13 cellular contexts compared by ENCODE assay signal in the genomic region with DNA sequence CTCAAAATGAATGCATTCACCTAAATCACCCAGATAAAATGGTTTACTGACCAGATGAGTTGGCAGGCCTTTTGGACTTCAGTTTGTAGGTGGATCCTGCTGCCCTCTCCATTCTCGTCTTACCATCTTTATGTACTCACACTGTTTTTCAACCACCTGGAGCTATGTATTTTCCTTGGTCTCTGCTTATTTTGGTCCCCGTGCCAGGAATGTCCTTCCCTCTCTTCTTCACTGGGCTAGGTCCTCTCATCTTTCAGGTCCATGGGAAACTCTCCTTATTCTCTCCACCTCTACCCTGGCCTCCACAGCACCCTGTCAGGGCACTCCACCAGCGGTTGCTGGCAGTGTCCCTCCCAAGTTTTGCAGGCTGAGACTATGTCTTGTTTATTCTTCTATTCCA. TPM values are rescaled to one million over a fixed set of nuclear protein-coding genes. Genes with fewer than 3 reads are reported as not detected.
DNase-seq lines count a peak whose midpoint lies in the region; ATAC-seq and TF ChIP-seq lines count a peak whose summit lies in the region.
"Had no signal": no experiment of that assay in that cellular context is flagged by ENCODE, and none has a peak within 500 bp of the region (broad histone marks: within the 10 kb centered on the region; RNA-seq: fewer than 3 reads in every experiment).

No MANE protein-coding gene starts in this region.

- H3K4me1 Mint-ChIP-seq in activated naive CD8-positive, alpha-beta T cell treated with anti-CD3 and anti-CD28 coated beads, Interleukin-2, amount 10 ng/mL, durations not matched to agents 7 days and 5 days = peaks cover 50% of the 10 kb centered on the region
- peaks cover 41 to 70% of the 10 kb centered on the region in 2 donors for H3K4me1 Mint-ChIP-seq in natural killer cell treated with Interleukin-12 subunit alpha and Interleukin-12 subunit beta and Interleukin-15 and Interleukin-18, amount 100 ng/mL, for 72 hours (ENCODE audit: low read depth in 2 of 2)

- POLR2A ChIA-PET in HEK293 (lab: Yijun Ruan, JAX) = no interaction called here
- POLR2A ChIA-PET in activated naive CD8-positive, alpha-beta T cell treated with anti-CD3 and anti-CD28 coated beads, Interleukin-2, amount 10 ng/mL, durations not matched to agents 7 days and 5 days (lab: Charles Lee) = interaction anchor here (2.1 to 2.9 kb wide), 2 partner anchors 10 to 12 kb away, joined by 7 to 15 read pairs; no protein-coding TSS in a partner anchor

- DNase-seq in NCI-H1092 treated with DMSO at 0.1 percent for 48 hours (lab: John Stamatoyannopoulos, UW) (peak; percentile 30), NCI-H1092 (lab: John Stamatoyannopoulos, UW) (no peak), MV-4-11 (lab: John Stamatoyannopoulos, UW) (no peak), DMS79 treated with DMSO at 0.1 percent for 48 hours (lab: John Stamatoyannopoulos, UW) (no peak)
- no peak for DNase-seq in activated naive CD8-positive, alpha-beta T cell treated with anti-CD3 and anti-CD28 coated beads, Interleukin-2, amount 10 ng/mL, durations not matched to agents 7 days and 5 days
- no peak for DNase-seq in natural killer cell treated with Interleukin-12 subunit alpha and Interleukin-12 subunit beta and Interleukin-15 and Interleukin-18, amount 100 ng/mL, for 72 hours (ENCODE audit: low spot score)
- no peak for DNase-seq in stimulated activated naive CD4-positive, alpha-beta T cell treated with Interleukin-2 at 50 U/mL for 16 hours (lab: John Stamatoyannopoulos, UW)
- DNase-seq: 8988T, NCI-H1105, NCI-H526 had no signal

- no peak overlapping the region for H3K27ac ChIP-seq in HEK293 (ENCODE audit: extremely low read depth, low read depth, low read length)
- H3K27ac ChIP-seq: prostate gland had no signal

- peak overlapping the region; percentile 97 for H3K4me3 Mint-ChIP-seq in activated naive CD8-positive, alpha-beta T cell treated with anti-CD3 and anti-CD28 coated beads, Interleukin-2, amount 10 ng/mL, durations not matched to agents 7 days and 5 days
- H3K4me3 Mint-ChIP-seq in natural killer cell treated with Interleukin-12 subunit alpha and Interleukin-12 subunit beta and Interleukin-15 and Interleukin-18, amount 100 ng/mL, for 72 hours = peak overlapping the region; percentile 95

- no peaks in the 10 kb centered on the region for H3K9me3 ChIP-seq in HEK293 (ENCODE audit: control insufficient read depth, insufficient read depth, low read depth, low read length)
- H3K9me3 ChIP-seq: prostate gland had no signal

- no peak overlapping the region for H3K4me3 ChIP-seq in HEK293 (ENCODE audit: low read depth, low read length)
- H3K4me3 ChIP-seq: prostate gland had no signal

- CTCF ChIA-PET in HEK293 (lab: Yijun Ruan, JAX) = no interaction called here

- H3K9me3 Mint-ChIP-seq in activated naive CD8-positive, alpha-beta T cell treated with anti-CD3 and anti-CD28 coated beads, Interleukin-2, amount 10 ng/mL, durations not matched to agents 7 days and 5 days = no peaks in the 10 kb centered on the region
- H3K9me3 Mint-ChIP-seq in natural killer cell treated with Interleukin-12 subunit alpha and Interleukin-12 subunit beta and Interleukin-15 and Interleukin-18, amount 100 ng/mL, for 72 hours = no peaks in the 10 kb centered on the region

- H3K36me3 ChIP-seq in HEK293 (ENCODE audit: control insufficient read depth in 2 of 2, insufficient read depth in 1 of 2, low read length in 2 of 2) = no peaks in the 10 kb centered on the region
- H3K36me3 ChIP-seq: prostate gland had no signal

- peaks cover 4% of the 10 kb centered on the region; the same call in 1 of the 2 replicates for H3K4me1 ChIP-seq in HEK293 (ENCODE audit: control insufficient read depth, insufficient read depth, low read length)
- H3K4me1 ChIP-seq: prostate gland had no signal

- no peaks in the 10 kb centered on the region for H3K27me3 Mint-ChIP-seq in activated naive CD8-positive, alpha-beta T cell treated with anti-CD3 and anti-CD28 coated beads, Interleukin-2, amount 10 ng/mL, durations not matched to agents 7 days and 5 days
- no peaks in the 10 kb centered on the region for H3K27me3 Mint-ChIP-seq in natural killer cell treated with Interleukin-12 subunit alpha and Interleukin-12 subunit beta and Interleukin-15 and Interleukin-18, amount 100 ng/mL, for 72 hours

- H3K36me3 Mint-ChIP-seq in activated naive CD8-positive, alpha-beta T cell treated with anti-CD3 and anti-CD28 coated beads, Interleukin-2, amount 10 ng/mL, durations not matched to agents 7 days and 5 days = peaks cover 18% of the 10 kb centered on the region
- H3K36me3 Mint-ChIP-seq in natural killer cell treated with Interleukin-12 subunit alpha and Interleukin-12 subunit beta and Interleukin-15 and Interleukin-18, amount 100 ng/mL, for 72 hours = peaks cover 6% of the 10 kb centered on the region

- H3K27ac Mint-ChIP-seq in activated naive CD8-positive, alpha-beta T cell treated with anti-CD3 and anti-CD28 coated beads, Interleukin-2, amount 10 ng/mL, durations not matched to agents 7 days and 5 days = peak overlapping the region; percentile 15
- peak overlapping the region in 1 of 2 donors; percentile 95 for H3K27ac Mint-ChIP-seq in natural killer cell treated with Interleukin-12 subunit alpha and Interleukin-12 subunit beta and Interleukin-15 and Interleukin-18, amount 100 ng/mL, for 72 hours

- no peak for TF ChIP-seq CTCF in HEK293 (tag by site-specific recombination; IDR thresholded peaks at IDR 0.05)

- no peak for ATAC-seq in activated naive CD8-positive, alpha-beta T cell treated with anti-CD3 and anti-CD28 coated beads, Interleukin-2, amount 10 ng/mL, durations not matched to agents 7 days and 5 days (ENCODE audit: low read depth)
- ATAC-seq in natural killer cell treated with Interleukin-12 subunit alpha and Interleukin-12 subunit beta and Interleukin-15 and Interleukin-18, amount 100 ng/mL, for 72 hours = no peak
- ATAC-seq: SK-N-SH treated with all-trans-retinoic acid at 6 μM for 48 hours had no signal

TF ChIP-seq in HEK293, 187 proteins besides CTCF, POLR2A, EP300 and RAD21:
- TF ChIP-seq TRIM28 (IDR thresholded peaks at IDR 0.05; ENCODE audit: borderline replicate concordance, low read length) (no peak), ZNF354C (tag by site-specific recombination; IDR thresholded peaks at IDR 0.05; ENCODE audit: borderline replicate concordance, low read depth) (no peak), SCRT2 (tag by site-specific recombination; IDR thresholded peaks at IDR 0.05) (no peak), ZNF837 (tag by site-specific recombination; IDR thresholded peaks at IDR 0.05) (no peak), ZNF600 (tag by site-specific recombination; IDR thresholded peaks at IDR 0.05) (0 out of 2 replicates have a peak, but pooled peaks have one; percentile 9), GLIS2 (tag by site-specific recombination; IDR thresholded peaks at IDR 0.05) (no peak)
- TF ChIP-seq, protein P1, sequence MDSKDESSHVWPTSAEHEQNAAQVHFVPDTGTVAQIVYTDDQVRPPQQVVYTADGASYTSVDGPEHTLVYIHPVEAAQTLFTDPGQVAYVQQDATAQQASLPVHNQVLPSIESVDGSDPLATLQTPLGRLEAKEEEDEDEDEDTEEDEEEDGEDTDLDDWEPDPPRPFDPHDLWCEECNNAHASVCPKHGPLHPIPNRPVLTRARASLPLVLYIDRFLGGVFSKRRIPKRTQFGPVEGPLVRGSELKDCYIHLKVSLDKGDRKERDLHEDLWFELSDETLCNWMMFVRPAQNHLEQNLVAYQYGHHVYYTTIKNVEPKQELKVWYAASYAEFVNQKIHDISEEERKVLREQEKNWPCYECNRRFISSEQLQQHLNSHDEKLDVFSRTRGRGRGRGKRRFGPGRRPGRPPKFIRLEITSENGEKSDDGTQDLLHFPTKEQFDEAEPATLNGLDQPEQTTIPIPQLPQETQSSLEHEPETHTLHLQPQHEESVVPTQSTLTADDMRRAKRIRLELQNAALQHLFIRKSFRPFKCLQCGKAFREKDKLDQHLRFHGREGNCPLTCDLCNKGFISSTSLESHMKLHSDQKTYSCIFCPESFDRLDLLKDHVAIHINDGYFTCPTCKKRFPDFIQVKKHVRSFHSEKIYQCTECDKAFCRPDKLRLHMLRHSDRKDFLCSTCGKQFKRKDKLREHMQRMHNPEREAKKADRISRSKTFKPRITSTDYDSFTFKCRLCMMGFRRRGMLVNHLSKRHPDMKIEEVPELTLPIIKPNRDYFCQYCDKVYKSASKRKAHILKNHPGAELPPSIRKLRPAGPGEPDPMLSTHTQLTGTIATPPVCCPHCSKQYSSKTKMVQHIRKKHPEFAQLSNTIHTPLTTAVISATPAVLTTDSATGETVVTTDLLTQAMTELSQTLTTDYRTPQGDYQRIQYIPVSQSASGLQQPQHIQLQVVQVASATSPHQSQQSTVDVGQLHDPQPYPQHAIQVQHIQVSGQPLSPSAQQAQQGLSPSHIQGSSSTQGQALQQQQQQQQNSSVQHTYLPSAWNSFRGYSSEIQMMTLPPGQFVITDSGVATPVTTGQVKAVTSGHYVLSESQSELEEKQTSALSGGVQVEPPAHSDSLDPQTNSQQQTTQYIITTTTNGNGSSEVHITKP (tag by site-specific recombination; IDR thresholded peaks at IDR 0.05) = peak; percentile 56; the same call in 1 of the 2 replicates
TF ChIP-seq in HEK293: peak in this region for 2.

RNA-seq across cellular contexts. Expression of a gene that starts 2.6 kb away (rescaled TPM):
- 10 to 100 TPM; 23.9 to 25.5 TPM for total RNA-seq in activated naive CD8-positive, alpha-beta T cell treated with anti-CD3 and anti-CD28 coated beads, Interleukin-2, amount 10 ng/mL, durations not matched to agents 7 days and 5 days
- 10 to 100 TPM; 11.6 to 24.0 TPM for total RNA-seq in natural killer cell treated with Interleukin-12 subunit alpha and Interleukin-12 subunit beta and Interleukin-15 and Interleukin-18, amount 100 ng/mL, for 72 hours
